In the genomic region with DNA sequence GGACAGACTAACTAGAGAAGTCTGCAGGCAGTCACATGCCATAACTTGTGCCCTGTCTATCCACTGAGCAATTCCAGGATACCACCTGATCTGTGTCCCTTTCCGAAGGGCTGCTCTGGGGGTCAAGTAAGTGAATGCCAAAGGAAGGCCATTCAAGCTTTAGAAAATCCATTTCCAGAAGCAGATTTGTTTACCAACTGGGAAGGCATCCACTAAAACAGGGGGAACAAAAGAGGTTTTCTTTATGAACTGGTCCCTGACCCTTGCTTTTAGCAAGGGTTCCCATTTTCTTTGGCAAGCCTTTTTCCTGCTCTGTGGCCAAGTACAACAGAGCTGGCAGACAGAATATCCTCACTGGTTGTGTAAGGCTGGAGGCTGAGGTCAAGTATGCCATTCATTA, we compare ENCODE assay signal across 16 cellular contexts. TPM values are rescaled to one million over a fixed set of nuclear protein-coding genes. Genes with fewer than 3 reads are reported as not detected.
"Had no signal": no experiment of that assay in that cellular context is flagged by ENCODE, and none has a peak within 500 bp of the region (broad histone marks: within the 10 kb centered on the region; RNA-seq: fewer than 3 reads in every experiment).

No MANE protein-coding gene starts in this region.

- H3K9me3 Mint-ChIP-seq: brain; dendritic cell treated with granulocyte-macrophage colony-stimulating factor and Interleukin-4, amounts not matched to agents 40 ng/mL and 50 ng/mL, for 4 days; effector memory CD8-positive, alpha-beta T cell; stimulated activated effector memory CD8-positive, alpha-beta T cell treated with anti-CD3 and anti-CD28 coated beads, Interleukin-12 subunit alpha, Interleukin-12 subunit beta, amount 100 ng/mL, for 72 hours had no signal

- H3K27me3 Mint-ChIP-seq: dendritic cell treated with granulocyte-macrophage colony-stimulating factor and Interleukin-4, amounts not matched to agents 40 ng/mL and 50 ng/mL, for 4 days; effector memory CD8-positive, alpha-beta T cell had no signal

- H3K36me3 ChIP-seq: adrenal gland, gastroesophageal sphincter, transverse colon had no signal

- H3K36me3 Mint-ChIP-seq: brain; stimulated activated effector memory CD8-positive, alpha-beta T cell treated with anti-CD3 and anti-CD28 coated beads, Interleukin-12 subunit alpha, Interleukin-12 subunit beta, amount 100 ng/mL, for 72 hours had no signal

- H3K4me1 Mint-ChIP-seq: brain; stimulated activated effector memory CD8-positive, alpha-beta T cell treated with anti-CD3 and anti-CD28 coated beads, Interleukin-12 subunit alpha, Interleukin-12 subunit beta, amount 100 ng/mL, for 72 hours had no signal

- H3K4me1 ChIP-seq: adrenal gland, gastroesophageal sphincter, transverse colon had no signal

- H3K4me3 Mint-ChIP-seq: brain; dendritic cell treated with granulocyte-macrophage colony-stimulating factor and Interleukin-4, amounts not matched to agents 40 ng/mL and 50 ng/mL, for 4 days; effector memory CD8-positive, alpha-beta T cell; stimulated activated effector memory CD8-positive, alpha-beta T cell treated with anti-CD3 and anti-CD28 coated beads, Interleukin-12 subunit alpha, Interleukin-12 subunit beta, amount 100 ng/mL, for 72 hours had no signal

- H3K27ac ChIP-seq: adrenal gland, epithelial cell of prostate, gastroesophageal sphincter, transverse colon had no signal

- H3K9me3 ChIP-seq: adrenal gland, gastroesophageal sphincter, transverse colon had no signal

- H3K27ac Mint-ChIP-seq: dendritic cell treated with granulocyte-macrophage colony-stimulating factor and Interleukin-4, amounts not matched to agents 40 ng/mL and 50 ng/mL, for 4 days; effector memory CD8-positive, alpha-beta T cell; stimulated activated effector memory CD8-positive, alpha-beta T cell treated with anti-CD3 and anti-CD28 coated beads, Interleukin-12 subunit alpha, Interleukin-12 subunit beta, amount 100 ng/mL, for 72 hours had no signal

- DNase-seq: activated naive CD4-positive, alpha-beta T cell treated with anti-CD3 and anti-CD28 coated beads, Interleukin-2, amount 50 U/mL, for 16 hours; cerebellar nuclear complex; effector memory CD8-positive, alpha-beta T cell; kidney glomerular epithelial cell; mammary epithelial cell; T-helper 2 cell; transverse colon had no signal

- H3K4me3 ChIP-seq: adrenal gland, gastroesophageal sphincter, transverse colon had no signal

- H3K27me3 ChIP-seq: adrenal gland, gastroesophageal sphincter, transverse colon had no signal

RNA-seq across cellular contexts. Expression of a gene that starts 36.5 kb away (rescaled TPM):
- total RNA-seq: adrenal gland, osteocyte, subcutaneous adipose tissue had no signal
- polyA plus RNA-seq: adrenal gland, mammary epithelial cell, neural cell had no signal
